ENCODE assay signal across 8 cellular contexts in the genomic region with DNA sequence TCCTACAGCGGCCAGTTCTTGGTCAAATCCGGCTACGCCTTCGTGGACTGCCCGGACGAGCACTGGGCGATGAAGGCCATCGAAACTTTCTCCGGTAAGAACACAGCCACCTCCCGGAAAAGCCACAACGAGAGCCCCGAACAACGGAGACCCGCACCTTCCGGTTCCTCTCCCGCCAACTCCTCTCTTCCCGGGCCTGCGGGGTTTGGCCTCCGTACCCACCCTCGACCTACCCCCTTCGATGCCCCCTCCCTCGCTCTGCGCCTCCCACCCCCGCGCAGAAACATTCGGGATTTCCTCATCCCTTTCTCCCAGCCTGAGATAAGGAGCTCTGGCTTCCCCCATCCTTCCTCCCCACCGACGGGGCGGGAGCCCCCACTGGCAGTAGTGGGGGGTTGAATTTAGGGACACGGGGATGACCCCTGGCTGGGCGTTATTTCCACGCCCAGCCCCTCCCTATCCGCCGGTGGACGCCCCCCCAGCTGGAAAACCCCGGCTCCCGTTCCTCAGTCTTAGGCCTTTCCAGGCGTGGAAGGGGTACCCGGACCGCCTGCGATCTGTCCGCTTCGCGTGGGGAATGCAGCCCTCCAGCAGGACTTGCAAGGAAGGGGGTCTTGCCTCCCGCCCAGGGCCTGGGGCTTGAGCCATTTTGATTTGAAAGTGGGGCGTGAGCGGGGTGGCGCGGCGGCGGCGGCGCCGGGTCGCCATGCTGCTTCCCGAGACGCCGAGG. TPM values are rescaled to one million over a fixed set of nuclear protein-coding genes. Genes with fewer than 3 reads are reported as not detected.
DNase-seq lines count a peak whose midpoint lies in the region; ATAC-seq and TF ChIP-seq lines count a peak whose summit lies in the region.

No MANE protein-coding gene starts in this region.

- intact Hi-C loops in gastrocnemius medialis (cut with DNase I; ENCODE audit: low total_unique reads) = no loop called here

- H3K9me3 ChIP-seq in SJSA1 (replicated peaks) (no peaks in the 10 kb centered on the region), fibroblast of lung (ENCODE audit: control insufficient read depth, insufficient read depth, low read depth, low read length) (no peaks in the 10 kb centered on the region), gastrocnemius medialis (no peaks in the 10 kb centered on the region)

- H3K27me3 ChIP-seq in SJSA1 (replicated peaks) (peaks cover 57% of the 10 kb centered on the region), fibroblast of lung (ENCODE audit: control insufficient read depth, insufficient read depth, low read length) (peaks cover 72% of the 10 kb centered on the region), gastrocnemius medialis (peaks cover 97 to 100% (median 99%) of the 10 kb centered on the region in 3 donors)

- no peaks in the 10 kb centered on the region for H4K20me1 ChIP-seq in fibroblast of lung (ENCODE audit: control insufficient read depth, extremely low read depth, insufficient read depth, low read length)

- peaks cover 9% of the 10 kb centered on the region; the same call in 1 of the 2 replicates for H3K36me3 ChIP-seq in SJSA1
- no peaks in the 10 kb centered on the region for H3K36me3 ChIP-seq in fibroblast of lung (ENCODE audit: control insufficient read depth, insufficient read depth, low read length)
- no peaks in the 10 kb centered on the region for H3K36me3 ChIP-seq in gastrocnemius medialis

- DNase-seq in NCI-H82 (lab: John Stamatoyannopoulos, UW) (peak; percentile 71), NCI-H82 treated with DMSO at 0.1 percent for 48 hours (lab: John Stamatoyannopoulos, UW; ENCODE audit: unreplicated experiment) (no peak), SJSA1 (ENCODE audit: low read depth in 1 of 2, low spot score in 2 of 2) (peak in 1 of 2 experiments; percentile 53), fibroblast of lung (ENCODE audit: low read depth in 2 of 2) (peak in 1 of 2 donors; percentile 35), gastrocnemius medialis (no peak), activated gamma-delta T cell treated with Interleukin-2 at 50 U/mL for 16 hours (no peak), UCSD-AML1 (lab: John Stamatoyannopoulos, UW; ENCODE audit: unreplicated experiment) (no peak)

- H3K79me2 ChIP-seq in fibroblast of lung (ENCODE audit: control insufficient read depth, insufficient read depth, low read length) = no peaks in the 10 kb centered on the region

- H2AFZ ChIP-seq in fibroblast of lung (ENCODE audit: low read length) = peak overlapping the region; percentile 59

- H3K4me3 ChIP-seq in SJSA1 (peak overlapping the region; percentile 57), fibroblast of lung (replicated peaks in 1 of 4; ENCODE audit: control extremely low read depth in 1 of 4, insufficient read depth in 1 of 4, low read depth in 3 of 4, low read length in 4 of 4) (peak overlapping the region; percentile 39 to 94 (median 50)), gastrocnemius medialis (peak overlapping the region; percentile 15 to 45 (median 24))

- peak overlapping the region; percentile 46 for H3K9ac ChIP-seq in fibroblast of lung (ENCODE audit: insufficient read depth, low read length)

- peak overlapping the region; percentile 59 for H3K4me2 ChIP-seq in fibroblast of lung (ENCODE audit: extremely low read depth, insufficient read depth, low read length)

- H3K4me1 ChIP-seq in SJSA1 (replicated peaks) (peaks cover 43% of the 10 kb centered on the region), fibroblast of lung (ENCODE audit: control insufficient read depth, extremely low read depth, insufficient read depth, low read length) (no peaks in the 10 kb centered on the region), gastrocnemius medialis (peaks cover 6 to 21% of the 10 kb centered on the region in 2 donors)

- H3K27ac ChIP-seq in SJSA1 = peak overlapping the region; percentile 65
- peak overlapping the region; percentile 23 for H3K27ac ChIP-seq in fibroblast of lung (ENCODE audit: insufficient read depth, low read length)
- no peak overlapping the region for H3K27ac ChIP-seq in gastrocnemius medialis

- ATAC-seq in gastrocnemius medialis = no peak
- no peak for ATAC-seq in GM18867 (IDR thresholded peaks at IDR 0.05; ENCODE audit: unreplicated experiment)

- no peak for TF ChIP-seq POLR2A in gastrocnemius medialis (IDR thresholded peaks at IDR 0.05)

- TF ChIP-seq CTCF in fibroblast of lung (conservative IDR thresholded peaks at IDR 0.05 in 1 of 2, IDR thresholded peaks at IDR 0.05 in 1 of 2; ENCODE audit: low read depth in 1 of 2, low read length in 2 of 2) (no peak), gastrocnemius medialis (IDR thresholded peaks at IDR 0.05 in 4 of 5, conservative IDR thresholded peaks at IDR 0.05 in 1 of 5) (no peak)

- in situ Hi-C loops in gastrocnemius medialis (cut with MboI; ENCODE audit: low sequenced_read_pairs in 4 of 4) = loop anchor here in 1 of 4 donors (25.0 kb wide), 1 partner anchor 261 kb away; a partner anchor contains a TSS

RNA-seq across cellular contexts. Expression of a gene that starts 0.8 kb away (rescaled TPM):
- total RNA-seq in SJSA1 (2014; rRNA removed; shearing (Covaris generic)) = 5.0 and 8.7 TPM in 2 replicates
- total RNA-seq in fibroblast of lung (under 0.01 TPM in 2 replicates), gastrocnemius medialis (not detected)
- 1.1 and 1.4 TPM in 2 replicates for polyA plus RNA-seq in fibroblast of lung
- 1.6 and 1.9 TPM in 2 replicates for polyA plus RNA-seq in fibroblast of lung (2012)
- 1.8 and 2.5 TPM in 2 replicates for polyA minus RNA-seq in fibroblast of lung (ENCODE audit: low replicate concordance)

RNA-seq across cellular contexts. Expression of a gene that starts 29.6 kb away (rescaled TPM):
- not detected in 2 replicates for total RNA-seq in SJSA1 (2014; rRNA removed; shearing (Covaris generic))
- total RNA-seq in fibroblast of lung (not detected in 2 replicates), gastrocnemius medialis (not detected)
- 0.12 TPM in 1 of 2 replicates, not detected in the other for polyA plus RNA-seq in fibroblast of lung
- polyA plus RNA-seq in fibroblast of lung (2012) = 0.40 and 0.41 TPM in 2 replicates
- not detected in 2 replicates for polyA minus RNA-seq in fibroblast of lung (ENCODE audit: low replicate concordance)

RNA-seq across cellular contexts. Expression of a gene that starts 53.4 kb away (rescaled TPM):
- 212 and 238 TPM in 2 replicates for total RNA-seq in SJSA1 (2014; rRNA removed; shearing (Covaris generic))
- total RNA-seq in fibroblast of lung (84.2 and 85.5 TPM in 2 replicates), gastrocnemius medialis (100 to 1,000 TPM in 1 of 4 donors, 10 to 100 TPM in 3; 64.9 to 123 (median 76.8) TPM)
- 109 and 139 TPM in 2 replicates for polyA plus RNA-seq in fibroblast of lung
- 125 and 189 TPM in 2 replicates for polyA plus RNA-seq in fibroblast of lung (2012)
- 40.3 and 129 TPM in 2 replicates for polyA minus RNA-seq in fibroblast of lung (ENCODE audit: low replicate concordance)

Comparison
In these comparisons a context has a peak if more than half of its experiments do, and no peak if none do; other contexts are left out.
1. H3K27ac ChIP-seq: peak in SJSA1 (single experiment) and fibroblast of lung (single experiment); none in gastrocnemius medialis (0 of 4).
2. Peak in every context shown above with its lines, with median percentiles within 50 percentile points of each other: H3K4me3 ChIP-seq.